Comparison of ENCODE assay signal across 8 cellular contexts in the genomic region with DNA sequence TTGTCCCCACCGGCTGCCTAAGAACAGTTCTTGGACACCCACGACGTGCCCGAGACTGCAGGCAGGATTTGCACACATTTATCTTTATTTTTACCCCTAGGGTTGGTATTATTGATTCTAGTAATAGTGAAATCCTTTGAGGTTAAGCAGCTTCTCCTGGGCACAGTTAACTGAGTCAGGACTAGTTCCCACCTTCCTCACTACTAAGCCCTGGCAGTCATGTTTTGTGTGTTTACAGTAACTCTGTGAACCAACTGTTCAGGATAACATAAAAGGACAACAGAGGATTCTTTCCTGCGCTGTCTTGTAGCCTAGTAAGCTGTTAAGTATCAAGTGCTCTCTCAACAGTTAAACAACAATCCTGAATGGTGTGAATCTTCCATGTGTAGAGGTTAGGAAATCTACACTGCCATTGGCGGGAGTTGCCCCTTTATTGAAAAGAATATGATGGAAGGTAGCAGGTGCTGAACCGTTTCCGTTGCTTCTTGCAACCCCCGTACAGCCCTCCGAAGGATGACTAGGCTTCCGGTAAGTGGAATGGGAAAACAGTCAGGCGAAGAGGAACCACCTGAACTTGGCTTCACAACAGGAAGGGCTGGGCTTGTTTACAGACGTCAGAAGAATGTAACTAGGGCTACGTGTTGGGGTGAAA. TPM values are rescaled to one million over a fixed set of nuclear protein-coding genes. Genes with fewer than 3 reads are reported as not detected.
DNase-seq lines count a peak whose midpoint lies in the region; ATAC-seq, FAIRE-seq and TF ChIP-seq lines count a peak whose summit lies in the region.

No MANE protein-coding gene starts in this region.

- no peaks in the 10 kb centered on the region for H3K27me3 ChIP-seq in MM.1S (replicated peaks; ENCODE audit: insufficient read depth, low read length)
- H3K27me3 ChIP-seq in mucosa of stomach (ENCODE audit: control insufficient read depth, insufficient read depth, low read length), result no peaks in the 10 kb centered on the region

- no peaks in the 10 kb centered on the region for H4K20me1 ChIP-seq in MM.1S (ENCODE audit: insufficient read depth, low read length)

- H3K4me3 ChIP-seq in MM.1S (ENCODE audit: low read length) (peak overlapping the region; percentile 67), mucosa of stomach (ENCODE audit: low read length) (peak overlapping the region; percentile 76), urinary bladder (ENCODE audit: low read depth, low read length) (peak overlapping the region; percentile 88)

- no peak for FAIRE-seq in H54 (lab: Jason Lieb, UNC)

- no peaks in the 10 kb centered on the region for H3K9me3 ChIP-seq in MM.1S (replicated peaks; ENCODE audit: insufficient read depth, low read length)
- no peaks in the 10 kb centered on the region for H3K9me3 ChIP-seq in mucosa of stomach (ENCODE audit: control insufficient read depth, low read length)

- DNase-seq in MM.1S (no peak), epithelial cell of prostate (ENCODE audit: low read depth, low spot score) (peak; percentile 60), H54 (ENCODE audit: insufficient read length, low spot score) (no peak)
- DNase-seq in activated CD4-positive, alpha-beta T cell treated with anti-CD3 and anti-CD28 coated beads for 48 hours, result peak; percentile 29

- H3K9me2 ChIP-seq in MM.1S (replicated peaks; ENCODE audit: insufficient read depth, low read length), result no peaks in the 10 kb centered on the region

- TF ChIP-seq CTCF in 22Rv1 (IDR thresholded peaks at IDR 0.05) (no peak), MM.1S (IDR thresholded peaks at IDR 0.05; ENCODE audit: low read length) (no peak)

- peak overlapping the region; percentile 73 for H3K4me2 ChIP-seq in MM.1S (ENCODE audit: low read depth, low read length)

- 24% methylated on average over 14 of the region's 14 CpGs for WGBS in urinary bladder

- H3K36me3 ChIP-seq in MM.1S (replicated peaks; ENCODE audit: insufficient read depth, low read length) (no peaks in the 10 kb centered on the region), mucosa of stomach (ENCODE audit: control insufficient read depth, insufficient read depth, low read length) (no peaks in the 10 kb centered on the region), urinary bladder (ENCODE audit: insufficient read depth) (no peaks in the 10 kb centered on the region)

- peak; percentile 3 for ATAC-seq in GM18511 (IDR thresholded peaks at IDR 0.05; ENCODE audit: unreplicated experiment)

- peaks cover 4% of the 10 kb centered on the region; the same call in 1 of the 2 replicates for H3F3A ChIP-seq in MM.1S (ENCODE audit: insufficient read depth, low read length)

- peak overlapping the region; percentile 75 for H2AFZ ChIP-seq in MM.1S (ENCODE audit: low read length)

- peak overlapping the region; percentile 83 for H3K27ac ChIP-seq in 22Rv1
- H3K27ac ChIP-seq in MM.1S (ENCODE audit: low read length), result peak overlapping the region; percentile 76; the same call in 1 of the 2 replicates
- H3K27ac ChIP-seq in epithelial cell of prostate, result peak overlapping the region; percentile 80
- H3K27ac ChIP-seq in urinary bladder (ENCODE audit: low read depth), result peak overlapping the region; percentile 98

- H3K9ac ChIP-seq in MM.1S (ENCODE audit: low read length), result peak overlapping the region; percentile 74; the same call in 1 of the 2 replicates
- peak overlapping the region; percentile 84 for H3K9ac ChIP-seq in mucosa of stomach (ENCODE audit: low read length)

- TF ChIP-seq POLR2A in H54 (IDR thresholded peaks at IDR 0.05; ENCODE audit: low read depth, low read length), result no peak

- H3K4me1 ChIP-seq in MM.1S (ENCODE audit: low read length) (no peaks in the 10 kb centered on the region; the same call in 1 of the 2 replicates), mucosa of stomach (ENCODE audit: control insufficient read depth, insufficient read depth, low read length) (peaks cover 18% of the 10 kb centered on the region), urinary bladder (ENCODE audit: insufficient read depth) (no peaks in the 10 kb centered on the region)

- peaks cover 20% of the 10 kb centered on the region for H3K79me2 ChIP-seq in MM.1S (ENCODE audit: low read length)

RNA-seq across cellular contexts. Expression of a gene that starts 1.0 kb away (rescaled TPM):
- 103 TPM for total RNA-seq in urinary bladder
- 521 TPM for polyA plus RNA-seq in urinary bladder

RNA-seq across cellular contexts. Expression of a gene that starts 33.3 kb away (rescaled TPM):
- 103 TPM for total RNA-seq in urinary bladder
- 73.5 TPM for polyA plus RNA-seq in urinary bladder

Comparison
In these comparisons a context has a peak if more than half of its experiments do, and no peak if none do; other contexts are left out.
1. DNase-seq: peak in activated CD4-positive, alpha-beta T cell treated with anti-CD3 and anti-CD28 coated beads for 48 hours (single experiment) and epithelial cell of prostate (single experiment); none in MM.1S (single experiment) and H54 (single experiment).
2. Peak in every context shown above with its lines, with median percentiles within 50 percentile points of each other: H3K27ac ChIP-seq and H3K4me3 ChIP-seq.